Comparison of ENCODE assay signal across 1 cellular context in the genomic region with DNA sequence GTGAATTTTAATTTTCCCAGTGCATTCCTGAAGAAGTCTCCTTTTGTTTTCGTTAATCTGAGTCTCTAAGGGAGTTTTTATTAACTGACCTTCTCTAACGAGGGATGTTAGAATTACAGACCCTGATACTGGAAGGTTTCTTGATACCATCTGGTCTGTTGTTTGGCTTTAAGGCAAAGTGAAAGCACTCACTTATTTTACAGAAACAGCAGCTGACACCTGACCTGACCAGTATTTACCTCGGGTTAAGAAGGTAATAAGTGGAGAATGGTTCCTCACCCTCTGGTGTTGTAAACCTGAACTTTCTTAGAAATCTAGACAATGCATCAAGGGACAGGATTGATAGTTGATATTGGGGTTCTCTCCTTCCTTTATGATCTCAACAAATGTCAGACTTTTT.
TF ChIP-seq lines count a peak whose summit lies in the region.

No MANE protein-coding gene starts in this region.

TF ChIP-seq in GM12878, 131 proteins besides CTCF, POLR2A, EP300 and RAD21:
- TF ChIP-seq GABPA (IDR thresholded peaks at IDR 0.05; ENCODE audit: low read depth) = no peak
- TF ChIP-seq NFXL1 (IDR thresholded peaks at IDR 0.05; ENCODE audit: borderline replicate concordance) = no peak
